In the genomic region with DNA sequence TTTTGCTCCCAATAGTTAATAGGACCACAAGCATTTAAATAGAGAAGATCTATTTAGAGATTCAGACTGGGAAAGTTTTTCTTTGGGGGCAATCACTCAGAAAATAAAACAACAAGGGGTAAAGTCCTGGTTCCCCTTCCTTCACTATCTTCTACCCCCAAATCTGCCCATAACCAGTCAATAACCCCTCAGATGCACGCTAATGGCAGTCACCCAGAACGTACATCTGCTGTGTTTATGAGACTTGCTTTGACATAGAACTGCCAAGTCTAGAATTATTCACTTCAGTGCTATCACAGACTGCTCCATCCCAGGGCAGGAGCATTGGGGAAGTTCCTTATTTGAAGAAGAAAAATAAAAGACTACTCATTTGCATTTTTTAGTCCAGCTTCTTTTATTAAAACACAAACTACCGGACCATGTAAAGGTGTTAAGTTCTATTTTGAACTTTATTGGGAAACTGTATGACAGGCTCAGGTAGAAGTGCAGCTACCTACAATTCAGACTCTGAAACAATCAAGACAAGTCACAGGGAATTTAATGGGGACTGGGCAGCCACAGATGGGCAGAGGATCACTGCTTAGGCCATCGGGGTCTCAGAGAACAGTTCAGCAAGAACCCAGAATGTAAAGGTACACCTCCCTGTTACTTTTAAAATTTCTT, we compare ENCODE assay signal across 1 cellular context.
TF ChIP-seq lines count a peak whose summit lies in the region.

No MANE protein-coding gene starts in this region.

TF ChIP-seq in SK-N-SH treated with all-trans-retinoic acid at 6 μM for 48 hours, 23 proteins besides CTCF, POLR2A, EP300 and RAD21 (continued from another document):
- TF ChIP-seq, protein P1, sequence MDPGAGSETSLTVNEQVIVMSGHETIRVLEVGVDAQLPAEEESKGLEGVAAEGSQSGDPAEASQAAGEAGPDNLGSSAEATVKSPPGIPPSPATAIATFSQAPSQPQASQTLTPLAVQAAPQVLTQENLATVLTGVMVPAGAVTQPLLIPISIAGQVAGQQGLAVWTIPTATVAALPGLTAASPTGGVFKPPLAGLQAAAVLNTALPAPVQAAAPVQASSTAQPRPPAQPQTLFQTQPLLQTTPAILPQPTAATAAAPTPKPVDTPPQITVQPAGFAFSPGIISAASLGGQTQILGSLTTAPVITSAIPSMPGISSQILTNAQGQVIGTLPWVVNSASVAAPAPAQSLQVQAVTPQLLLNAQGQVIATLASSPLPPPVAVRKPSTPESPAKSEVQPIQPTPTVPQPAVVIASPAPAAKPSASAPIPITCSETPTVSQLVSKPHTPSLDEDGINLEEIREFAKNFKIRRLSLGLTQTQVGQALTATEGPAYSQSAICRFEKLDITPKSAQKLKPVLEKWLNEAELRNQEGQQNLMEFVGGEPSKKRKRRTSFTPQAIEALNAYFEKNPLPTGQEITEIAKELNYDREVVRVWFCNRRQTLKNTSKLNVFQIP (CRISPR knock-in tag; IDR thresholded peaks at IDR 0.05; ENCODE audit: borderline replicate concordance, low read depth), result no peak
- TF ChIP-seq ZNF565 (CRISPR knock-in tag; conservative IDR thresholded peaks at IDR 0.05; ENCODE audit: low read depth) (no peak), ARNTL (CRISPR knock-in tag; IDR thresholded peaks at IDR 0.05; ENCODE audit: borderline replicate concordance, low read depth) (no peak), ISL1 (CRISPR knock-in tag; IDR thresholded peaks at IDR 0.05) (no peak), ZFP3 (CRISPR knock-in tag; IDR thresholded peaks at IDR 0.05) (no peak), ZNF70 (CRISPR knock-in tag; IDR thresholded peaks at IDR 0.05) (no peak), ZNF8 (CRISPR knock-in tag; IDR thresholded peaks at IDR 0.05) (no peak)
- TF ChIP-seq, protein P2, sequence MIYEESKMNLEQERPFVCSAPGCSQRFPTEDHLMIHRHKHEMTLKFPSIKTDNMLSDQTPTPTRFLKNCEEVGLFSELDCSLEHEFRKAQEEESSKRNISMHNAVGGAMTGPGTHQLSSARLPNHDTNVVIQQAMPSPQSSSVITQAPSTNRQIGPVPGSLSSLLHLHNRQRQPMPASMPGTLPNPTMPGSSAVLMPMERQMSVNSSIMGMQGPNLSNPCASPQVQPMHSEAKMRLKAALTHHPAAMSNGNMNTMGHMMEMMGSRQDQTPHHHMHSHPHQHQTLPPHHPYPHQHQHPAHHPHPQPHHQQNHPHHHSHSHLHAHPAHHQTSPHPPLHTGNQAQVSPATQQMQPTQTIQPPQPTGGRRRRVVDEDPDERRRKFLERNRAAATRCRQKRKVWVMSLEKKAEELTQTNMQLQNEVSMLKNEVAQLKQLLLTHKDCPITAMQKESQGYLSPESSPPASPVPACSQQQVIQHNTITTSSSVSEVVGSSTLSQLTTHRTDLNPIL (CRISPR knock-in tag; IDR thresholded peaks at IDR 0.05; ENCODE audit: low read depth), result no peak
